8 cellular contexts compared by ENCODE assay signal in genomic region chr3:50568947-50569749, GRCh38. TPM values are rescaled to one million over a fixed set of nuclear protein-coding genes. Genes with fewer than 3 reads are reported as not detected.
DNase-seq lines count a peak whose midpoint lies in the region; ATAC-seq and TF ChIP-seq lines count a peak whose summit lies in the region.

A gene with protein sequence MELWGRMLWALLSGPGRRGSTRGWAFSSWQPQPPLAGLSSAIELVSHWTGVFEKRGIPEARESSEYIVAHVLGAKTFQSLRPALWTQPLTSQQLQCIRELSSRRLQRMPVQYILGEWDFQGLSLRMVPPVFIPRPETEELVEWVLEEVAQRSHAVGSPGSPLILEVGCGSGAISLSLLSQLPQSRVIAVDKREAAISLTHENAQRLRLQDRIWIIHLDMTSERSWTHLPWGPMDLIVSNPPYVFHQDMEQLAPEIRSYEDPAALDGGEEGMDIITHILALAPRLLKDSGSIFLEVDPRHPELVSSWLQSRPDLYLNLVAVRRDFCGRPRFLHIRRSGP (plus strand): TSS chr3:50569522. CDS start chr3:50571105, 1,583 bp downstream.

- peak; percentile 74 to 83 for ATAC-seq in natural killer cell treated with Interleukin-12 subunit alpha and Interleukin-12 subunit beta and Interleukin-15 and Interleukin-18, amount 100 ng/mL, for 72 hours
- ATAC-seq in stimulated activated naive CD8-positive, alpha-beta T cell treated with anti-CD3 and anti-CD28 coated beads, Interleukin-15, Interleukin-2, amounts not matched to agents 100 U/mL and 50 U/mL, for 24 hours, result peak; percentile 37

- H3K27ac Mint-ChIP-seq in natural killer cell treated with Interleukin-12 subunit alpha and Interleukin-12 subunit beta and Interleukin-15 and Interleukin-18, amount 100 ng/mL, for 72 hours, result peak within 1 kb of the TSS; percentile 86 to 94

- H3K4me1 Mint-ChIP-seq in natural killer cell treated with Interleukin-12 subunit alpha and Interleukin-12 subunit beta and Interleukin-15 and Interleukin-18, amount 100 ng/mL, for 72 hours (ENCODE audit: low read depth in 2 of 2), result peaks cover 47 to 53% of the 10 kb centered on the region in 2 donors

- no peaks in the 10 kb centered on the region for H3K27me3 Mint-ChIP-seq in natural killer cell treated with Interleukin-12 subunit alpha and Interleukin-12 subunit beta and Interleukin-15 and Interleukin-18, amount 100 ng/mL, for 72 hours

- H3K9me3 Mint-ChIP-seq in natural killer cell treated with Interleukin-12 subunit alpha and Interleukin-12 subunit beta and Interleukin-15 and Interleukin-18, amount 100 ng/mL, for 72 hours, result no peaks in the 10 kb centered on the region

- DNase-seq in EH (ENCODE audit: low read depth), result peak; percentile 95
- DNase-seq in GOT3 (lab: John Stamatoyannopoulos, UW), result peak; percentile 94
- peak; percentile 81 for DNase-seq in LNCaP clone FGC (ENCODE audit: low read depth)
- DNase-seq in SHP77 (lab: John Stamatoyannopoulos, UW), result peak; percentile 91 to 95
- peak; percentile 90 for DNase-seq in activated effector memory CD4-positive, alpha-beta T cell treated with Interleukin-2 at 50 U/mL for 16 hours
- DNase-seq in fibroblast of peridontal ligament (ENCODE audit: extremely low read depth), result peak; percentile 92
- DNase-seq in natural killer cell treated with Interleukin-12 subunit alpha and Interleukin-12 subunit beta and Interleukin-15 and Interleukin-18, amount 100 ng/mL, for 72 hours (ENCODE audit: low spot score), result peak; percentile 98
- DNase-seq in stimulated activated naive CD8-positive, alpha-beta T cell treated with anti-CD3 and anti-CD28 coated beads, Interleukin-15, Interleukin-2, amounts not matched to agents 100 U/mL and 50 U/mL, for 24 hours, result peak; percentile 98

- H3K36me3 Mint-ChIP-seq in natural killer cell treated with Interleukin-12 subunit alpha and Interleukin-12 subunit beta and Interleukin-15 and Interleukin-18, amount 100 ng/mL, for 72 hours, result no peaks in the 10 kb centered on the region

- H3K4me3 Mint-ChIP-seq in natural killer cell treated with Interleukin-12 subunit alpha and Interleukin-12 subunit beta and Interleukin-15 and Interleukin-18, amount 100 ng/mL, for 72 hours, result peak within 1 kb of the TSS; percentile 92

- H3K4me3 ChIP-seq in LNCaP clone FGC (ENCODE audit: low read depth, low read length), result peak within 1 kb of the TSS; percentile 99

- no peak for TF ChIP-seq CTCF in LNCaP clone FGC (IDR thresholded peaks at IDR 0.05; ENCODE audit: control insufficient read depth, extremely low read depth, insufficient read depth)

RNA-seq across cellular contexts. Expression of the gene that starts here (rescaled TPM):
- 10 to 100 TPM; 31.5 to 48.4 TPM for total RNA-seq in natural killer cell treated with Interleukin-12 subunit alpha and Interleukin-12 subunit beta and Interleukin-15 and Interleukin-18, amount 100 ng/mL, for 72 hours

Comparison
In these comparisons a context has a peak if more than half of its experiments do, and no peak if none do; other contexts are left out.
1. Peak in every context shown above with its lines: DNase-seq, ATAC-seq and H3K4me3 ChIP-seq.